Comparison of ENCODE assay signal across 18 cellular contexts in the genomic region with DNA sequence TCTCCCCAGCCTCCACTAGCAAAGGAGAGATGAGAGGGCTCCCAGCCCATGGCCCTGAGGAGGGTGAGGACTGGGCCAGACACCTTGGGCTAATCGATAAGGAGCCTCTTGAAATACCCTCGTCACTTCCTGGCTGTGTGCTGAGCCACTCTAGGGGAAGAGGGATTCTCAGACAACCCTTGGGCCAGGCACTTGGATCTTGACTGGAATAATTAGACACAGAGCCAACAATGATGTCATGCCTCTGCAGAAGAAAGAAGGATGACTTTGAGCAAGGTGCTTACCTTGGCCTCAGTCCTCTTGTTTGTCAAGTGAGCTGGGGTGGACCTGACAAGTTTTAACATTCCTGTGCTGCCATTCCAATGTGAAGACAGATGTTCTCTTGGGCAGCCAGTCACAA.
DNase-seq lines count a peak whose midpoint lies in the region; ATAC-seq, FAIRE-seq and TF ChIP-seq lines count a peak whose summit lies in the region.
"Had no signal": no experiment of that assay in that cellular context is flagged by ENCODE, and none has a peak within 500 bp of the region (broad histone marks: within the 10 kb centered on the region; RNA-seq: fewer than 3 reads in every experiment).

No MANE protein-coding gene starts in this region.

- peaks cover 7% of the 10 kb centered on the region for H3K79me1 ChIP-seq in trophoblast cell (ENCODE audit: low read length)

- H2AFZ ChIP-seq in K562 (ENCODE audit: low read depth, low read length): no peak overlapping the region
- no peak overlapping the region for H2AFZ ChIP-seq in trophoblast cell (ENCODE audit: insufficient read depth, low read length, poor library complexity)

- intact Hi-C loops in K562 (cut with micrococcal nuclease): no loop called here

- H3K4me3 Mint-ChIP-seq in activated T-cell treated with anti-CD3 and anti-CD28 coated beads, Interleukin-2, amount 50 U/mL, for 24 hours: no peak overlapping the region

- peaks cover 2 to 10% of the 10 kb centered on the region in 2 experiments; a peak in 3 of 5 replicates for H3K27me3 ChIP-seq in K562 (ENCODE audit: control insufficient read depth in 2 of 2, insufficient read depth in 2 of 2, low read length in 2 of 2)
- H3K27me3 ChIP-seq in trophoblast cell (ENCODE audit: insufficient read depth, low read length): no peaks in the 10 kb centered on the region

- H3K9me3 ChIP-seq in K562 (replicated peaks; ENCODE audit: control insufficient read depth, insufficient read depth, low read depth, low read length) (no peaks in the 10 kb centered on the region), trophoblast cell (ENCODE audit: insufficient read depth, low read depth, low read length) (no peaks in the 10 kb centered on the region)

- no peak overlapping the region for H2BK12ac ChIP-seq in trophoblast cell (ENCODE audit: low read length)

- H3K36me3 Mint-ChIP-seq in activated T-cell treated with anti-CD3 and anti-CD28 coated beads, Interleukin-2, amount 50 U/mL, for 24 hours (ENCODE audit: low read depth): no peaks in the 10 kb centered on the region

- H4K8ac ChIP-seq in trophoblast cell (ENCODE audit: low read depth, low read length): no peak overlapping the region

- no peaks in the 10 kb centered on the region for H3K27me3 Mint-ChIP-seq in activated T-cell treated with anti-CD3 and anti-CD28 coated beads, Interleukin-2, amount 50 U/mL, for 24 hours

- H3K9me1 ChIP-seq in K562 (ENCODE audit: control insufficient read depth, insufficient read depth, low read length): no peaks in the 10 kb centered on the region

- H3K4me1 Mint-ChIP-seq in activated T-cell treated with anti-CD3 and anti-CD28 coated beads, Interleukin-2, amount 50 U/mL, for 24 hours (ENCODE audit: low read depth): peaks cover 31% of the 10 kb centered on the region

- no peak overlapping the region for H3K23ac ChIP-seq in trophoblast cell (ENCODE audit: low read length)

- POLR2A ChIA-PET in K562 (lab: Yijun Ruan, JAX): no interaction called here

- in situ Hi-C loops in K562 (cut with MboI): no loop called here

- TF ChIP-seq POLR2A in K562 (conservative IDR thresholded peaks at IDR 0.05): no peak

- TF ChIP-seq RAD21 in K562 (CRISPR knock-in tag; conservative IDR thresholded peaks at IDR 0.05 in 1 of 2, IDR thresholded peaks at IDR 0.05 in 1 of 2): no peak

- no peak overlapping the region for H3K18ac ChIP-seq in trophoblast cell (ENCODE audit: low read length)

- no peak overlapping the region for H3K4ac ChIP-seq in trophoblast cell (ENCODE audit: low read depth, low read length)

- H4K91ac ChIP-seq in trophoblast cell (ENCODE audit: low read depth, low read length): no peak overlapping the region

- TF ChIP-seq CTCF in LNCaP clone FGC (IDR thresholded peaks at IDR 0.05; ENCODE audit: control insufficient read depth, extremely low read depth, insufficient read depth) (no peak), K562 (IDR thresholded peaks at IDR 0.05 in 2 of 3, conservative IDR thresholded peaks at IDR 0.05 in 1 of 3; ENCODE audit: insufficient read depth in 2 of 3, low read depth in 1 of 3, low read length in 3 of 3) (no peak)

- FAIRE-seq in K562 (lab: Jason Lieb, UNC): no peak

- H3K4me3 ChIP-seq in LNCaP clone FGC (ENCODE audit: low read depth, low read length) (no peak overlapping the region), K562 (no peak overlapping the region), trophoblast cell (ENCODE audit: low read depth, low read length) (no peak overlapping the region)
- H3K4me3 ChIP-seq: lung had no signal

- ATAC-seq in K562: no peak
- no peak for ATAC-seq in GM21381 (IDR thresholded peaks at IDR 0.05; ENCODE audit: unreplicated experiment)
- ATAC-seq in GM21786 (IDR thresholded peaks at IDR 0.05; ENCODE audit: unreplicated experiment): no peak
- ATAC-seq in HG02973 (IDR thresholded peaks at IDR 0.05; ENCODE audit: unreplicated experiment): no peak
- ATAC-seq: stimulated activated naive CD8-positive, alpha-beta T cell treated with anti-CD3 and anti-CD28 coated beads, Interleukin-15, Interleukin-2, amounts not matched to agents 100 U/mL and 50 U/mL, for 24 hours had no signal

- H3K4me1 ChIP-seq in K562 (replicated peaks in 1 of 2; ENCODE audit: control insufficient read depth in 2 of 2, insufficient read depth in 2 of 2, low read length in 2 of 2) (peaks cover 0 to 6% of the 10 kb centered on the region in 2 experiments; a peak in 1 of 5 replicates), trophoblast cell (ENCODE audit: control insufficient read depth in 1 of 2, insufficient read depth in 2 of 2, low read length in 2 of 2) (peaks cover 13% of the 10 kb centered on the region in 2 experiments)

- H3K36me3 ChIP-seq in K562 (ENCODE audit: control insufficient read depth, insufficient read depth, low read length) (no peaks in the 10 kb centered on the region), trophoblast cell (ENCODE audit: control insufficient read depth in 1 of 2, insufficient read depth in 2 of 2, low read length in 2 of 2) (no peaks in the 10 kb centered on the region)

- H3K4me2 ChIP-seq in K562 (ENCODE audit: insufficient read depth, low read length) (no peak overlapping the region; the same call in 1 of the 2 replicates), trophoblast cell (ENCODE audit: low read length) (no peak overlapping the region)

- H4K12ac ChIP-seq in trophoblast cell (ENCODE audit: low read depth, low read length): no peak overlapping the region

- H3K14ac ChIP-seq in trophoblast cell (ENCODE audit: low read length): no peak overlapping the region

- H2BK5ac ChIP-seq in trophoblast cell (ENCODE audit: low read depth, low read length, poor library complexity): no peak overlapping the region

- CTCF ChIA-PET in K562 (lab: Yijun Ruan, JAX; ENCODE audit: low intra/inter-chr PET ratio): no interaction called here

- no peak overlapping the region for H2BK120ac ChIP-seq in trophoblast cell (ENCODE audit: insufficient read depth, low read length, poor library complexity)

- H3K9me3 Mint-ChIP-seq in activated T-cell treated with anti-CD3 and anti-CD28 coated beads, Interleukin-2, amount 50 U/mL, for 24 hours: no peaks in the 10 kb centered on the region

- H4K20me1 ChIP-seq in K562 (replicated peaks; ENCODE audit: control insufficient read depth, insufficient read depth, low read length): no peaks in the 10 kb centered on the region

- TF ChIP-seq EP300 in K562 (IDR thresholded peaks at IDR 0.05; ENCODE audit: low read length): no peak

- H3K9ac ChIP-seq in K562 (ENCODE audit: insufficient read depth in 1 of 2, low read depth in 2 of 2, low read length in 2 of 2) (no peak overlapping the region; a peak in 1 of 4 replicates), trophoblast cell (ENCODE audit: low read length) (no peak overlapping the region)

- H3K27ac Mint-ChIP-seq in activated T-cell treated with anti-CD3 and anti-CD28 coated beads, Interleukin-2, amount 50 U/mL, for 24 hours: peak overlapping the region; percentile 80

- no peak overlapping the region for H2AK5ac ChIP-seq in trophoblast cell (ENCODE audit: low read length)

- no TSS peak for BruUV-seq in K562 (replicated peaks; lab: Mats Ljungman, UMichigan)

- no peak overlapping the region for H3K27ac ChIP-seq in K562 (ENCODE audit: extremely low read depth, low read depth, low read length)
- no peak overlapping the region for H3K27ac ChIP-seq in trophoblast cell (ENCODE audit: low read depth, low read length)

- WGBS in K562 (ENCODE audit: insufficient coverage, low coverage, missing lambda C conversion rate): 0% methylated on average over 2 of the region's 2 CpGs
- no CpG with 5 or more reads among the region's 2 CpGs for WGBS in trophoblast cell (ENCODE audit: extremely low coverage, insufficient coverage, insufficient read length)

- DNase-seq in activated T-cell treated with anti-CD3 and anti-CD28 coated beads, Interleukin-2, amount 50 U/mL, for 24 hours: no peak
- no peak for DNase-seq in activated T-cell treated with anti-CD3 and anti-CD28 coated beads, Interleukin-2, amount 50 U/mL, for 48 hours
- peak; percentile 46 for DNase-seq in LNCaP clone FGC (ENCODE audit: low read depth)
- DNase-seq in K562 (ENCODE audit: extremely low read depth in 1 of 4, low spot score in 3 of 4): peak in 2 of 4 experiments; percentile 19 to 31
- DNase-seq in trophoblast cell: peak; percentile 14 to 44
- DNase-seq: activated CD8-positive, alpha-beta memory T cell treated with anti-CD3 and anti-CD28 coated beads for 24 hours; activated naive CD4-positive, alpha-beta T cell; DMS 273 treated with DMSO at 0.1 percent for 48 hours; foreskin melanocyte; H7; NCI-H1694 treated with DMSO at 0.1 percent for 48 hours; NCI-H774; occipital lobe had no signal

- no peaks in the 10 kb centered on the region for H3K79me2 ChIP-seq in K562 (ENCODE audit: control insufficient read depth, insufficient read depth, low read length)
- H3K79me2 ChIP-seq in trophoblast cell (ENCODE audit: control insufficient read depth, insufficient read depth, low read length, poor library complexity): peaks cover 2% of the 10 kb centered on the region

TF ChIP-seq in K562, 482 proteins besides CTCF, POLR2A, EP300 and RAD21 (continues in another document):
- TF ChIP-seq SIN3B (IDR thresholded peaks at IDR 0.05; ENCODE audit: low read depth) (no peak), HNRNPK (IDR thresholded peaks at IDR 0.05; ENCODE audit: low read depth, low read length, poor library complexity, severe bottlenecking) (no peak)
- TF ChIP-seq, protein P1, sequence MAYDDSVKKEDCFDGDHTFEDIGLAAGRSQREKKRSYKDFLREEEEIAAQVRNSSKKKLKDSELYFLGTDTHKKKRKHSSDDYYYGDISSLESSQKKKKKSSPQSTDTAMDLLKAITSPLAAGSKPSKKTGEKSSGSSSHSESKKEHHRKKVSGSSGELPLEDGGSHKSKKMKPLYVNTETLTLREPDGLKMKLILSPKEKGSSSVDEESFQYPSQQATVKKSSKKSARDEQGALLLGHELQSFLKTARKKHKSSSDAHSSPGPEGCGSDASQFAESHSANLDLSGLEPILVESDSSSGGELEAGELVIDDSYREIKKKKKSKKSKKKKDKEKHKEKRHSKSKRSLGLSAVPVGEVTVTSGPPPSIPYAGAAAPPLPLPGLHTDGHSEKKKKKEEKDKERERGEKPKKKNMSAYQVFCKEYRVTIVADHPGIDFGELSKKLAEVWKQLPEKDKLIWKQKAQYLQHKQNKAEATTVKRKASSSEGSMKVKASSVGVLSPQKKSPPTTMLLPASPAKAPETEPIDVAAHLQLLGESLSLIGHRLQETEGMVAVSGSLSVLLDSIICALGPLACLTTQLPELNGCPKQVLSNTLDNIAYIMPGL (CRISPR knock-in tag; IDR thresholded peaks at IDR 0.05): no peak

Comparison
In these comparisons a context has a peak if more than half of its experiments do, and no peak if none do; other contexts are left out.
1. DNase-seq: peak in LNCaP clone FGC (single experiment) and trophoblast cell (2 of 2); none in activated T-cell treated with anti-CD3 and anti-CD28 coated beads, Interleukin-2, amount 50 U/mL, for 24 hours (single experiment) and activated T-cell treated with anti-CD3 and anti-CD28 coated beads, Interleukin-2, amount 50 U/mL, for 48 hours (0 of 2).